Comparison of ENCODE assay signal across 9 cellular contexts in genomic region chr1:25031966-25032667, GRCh38.
DNase-seq lines count a peak whose midpoint lies in the region; ATAC-seq, FAIRE-seq and TF ChIP-seq lines count a peak whose summit lies in the region.
"Had no signal": no experiment of that assay in that cellular context is flagged by ENCODE, and none has a peak within 500 bp of the region (broad histone marks: within the 10 kb centered on the region; RNA-seq: fewer than 3 reads in every experiment).

No MANE protein-coding gene starts in this region.

- no peak overlapping the region for H3K27ac ChIP-seq in right cardiac atrium (ENCODE audit: low read length)

- H3K27me3 ChIP-seq in right cardiac atrium (ENCODE audit: control insufficient read depth, insufficient read depth) = no peaks in the 10 kb centered on the region
- peaks cover 5% of the 10 kb centered on the region for H3K27me3 ChIP-seq in bronchial epithelial cell (ENCODE audit: control insufficient read depth, insufficient read depth, low read length)

- no peak overlapping the region for H3K27ac Mint-ChIP-seq in mesothelial cell of epicardium

- H3K4me3 Mint-ChIP-seq in mesothelial cell of epicardium = no peak overlapping the region

- H3K9me3 ChIP-seq in right cardiac atrium (ENCODE audit: control insufficient read depth, low read length) = no peaks in the 10 kb centered on the region

- H3K4me3 ChIP-seq in right cardiac atrium (ENCODE audit: low read length) (no peak overlapping the region), bronchial epithelial cell (ENCODE audit: low read depth, low read length) (no peak overlapping the region)

- no peaks in the 10 kb centered on the region for H3K9me3 Mint-ChIP-seq in mesothelial cell of epicardium

- intact Hi-C loops in Right ventricle myocardium superior (cut with DNase I) = no loop called here
- intact Hi-C loops in right cardiac atrium (cut with DNase I) = loop anchor here in 1 of 4 donors (10.0 kb wide), 1 partner anchor 167 kb away; no protein-coding TSS in a partner anchor

- H3K4me1 ChIP-seq in right cardiac atrium (ENCODE audit: control insufficient read depth, insufficient read depth, low read length) = no peaks in the 10 kb centered on the region

- WGBS in right cardiac atrium = 52% methylated on average over 21 of the region's 21 CpGs

- H3K36me3 ChIP-seq in bronchial epithelial cell (ENCODE audit: control insufficient read depth, insufficient read depth, low read length) = no peaks in the 10 kb centered on the region

- TF ChIP-seq POLR2A in Raji (IDR thresholded peaks at IDR 0.05; ENCODE audit: insufficient read depth, low read depth, low read length) = peak; percentile 42; the same call in 1 of the 2 replicates

- ATAC-seq in Right ventricle myocardium superior (ENCODE audit: poor library complexity) (peak; percentile 71), right cardiac atrium (no peak), HG03060 (IDR thresholded peaks at IDR 0.05; ENCODE audit: low read depth, unreplicated experiment) (peak; percentile 46)

- H3K4me1 Mint-ChIP-seq in mesothelial cell of epicardium = no peaks in the 10 kb centered on the region

- TF ChIP-seq CTCF in bronchial epithelial cell (IDR thresholded peaks at IDR 0.05; ENCODE audit: insufficient read depth, low read length, severe bottlenecking) = no peak
- TF ChIP-seq CTCF in mesothelial cell of epicardium (IDR thresholded peaks at IDR 0.05; ENCODE audit: unreplicated experiment) = no peak

- H3K36me3 Mint-ChIP-seq in mesothelial cell of epicardium = no peaks in the 10 kb centered on the region

- peaks cover 24% of the 10 kb centered on the region for H3K27me3 Mint-ChIP-seq in mesothelial cell of epicardium (ENCODE audit: low read depth)

- peak; percentile 64 for DNase-seq in Right ventricle myocardium superior
- DNase-seq in right cardiac atrium = no peak
- peak; percentile 88 for DNase-seq in bronchial epithelial cell (ENCODE audit: low read depth)
- DNase-seq in stimulated activated CD4-positive, alpha-beta T cell treated with anti-CD3 and anti-CD28 coated beads, TNF-alpha, amount 100 ng/mL, for 1 hour (ENCODE audit: low read depth in 3 of 3, low spot score in 1 of 3) = peak in 2 of 3 donors; percentile 23 to 37
- no peak for DNase-seq in NCI-H526 (lab: John Stamatoyannopoulos, UW)
- no peak for DNase-seq in mesothelial cell of epicardium (ENCODE audit: low spot score in 2 of 2, unreplicated experiment in 2 of 2)

- FAIRE-seq in bronchial epithelial cell (lab: Jason Lieb, UNC) = no peak
- FAIRE-seq: colon had no signal

Comparison
In these comparisons a context has a peak if more than half of its experiments do, and no peak if none do; other contexts are left out.
1. ATAC-seq: peak in Right ventricle myocardium superior (single experiment) and HG03060 (single experiment); none in right cardiac atrium (0 of 2).
2. DNase-seq: peak in Right ventricle myocardium superior (single experiment), bronchial epithelial cell (single experiment) and stimulated activated CD4-positive, alpha-beta T cell treated with anti-CD3 and anti-CD28 coated beads, TNF-alpha, amount 100 ng/mL, for 1 hour (2 of 3); none in right cardiac atrium (0 of 3), NCI-H526 (0 of 2) and mesothelial cell of epicardium (0 of 2).